ENCODE assay signal across 9 cellular contexts in the genomic region with DNA sequence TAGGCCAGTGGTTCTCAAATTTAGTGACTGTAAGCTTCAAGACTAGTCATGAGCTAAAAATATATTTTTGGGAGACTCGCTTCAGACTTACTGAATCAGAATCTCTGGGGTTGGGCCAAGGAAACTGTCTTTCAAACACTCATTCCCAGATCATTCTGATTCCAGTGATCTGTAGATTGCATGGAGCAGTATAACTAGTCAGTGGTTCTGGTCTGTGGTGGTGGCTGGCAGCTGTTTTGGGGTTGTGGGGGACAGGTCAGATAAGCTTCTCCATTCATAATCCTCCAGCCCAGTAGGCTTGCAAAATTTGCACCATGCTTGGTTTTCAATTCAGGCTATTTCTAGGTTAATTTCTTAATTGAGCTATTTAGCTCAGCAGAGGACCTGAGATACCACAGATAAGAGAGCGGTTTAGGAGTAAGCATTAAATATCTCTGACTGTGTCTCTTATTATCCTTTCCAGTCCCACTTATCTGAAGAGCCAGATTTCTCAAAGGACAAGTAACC. TPM values are rescaled to one million over a fixed set of nuclear protein-coding genes. Genes with fewer than 3 reads are reported as not detected.
A peak's percentile ranks its signal among the peaks of the same experiment; 100 is the strongest.
DNase-seq lines count a peak whose midpoint lies in the region; ATAC-seq and TF ChIP-seq lines count a peak whose summit lies in the region.
"Had no signal": no experiment of that assay in that cellular context is flagged by ENCODE, and none has a peak within 500 bp of the region (broad histone marks: within the 10 kb centered on the region; RNA-seq: fewer than 3 reads in every experiment).

No MANE protein-coding gene starts in this region.

- ATAC-seq in GM18868 (IDR thresholded peaks at IDR 0.05; ENCODE audit: unreplicated experiment) = no peak

- H4K91ac ChIP-seq in H9 (ENCODE audit: insufficient read length, low read depth, low read length) = no peak overlapping the region

- WGBS in stomach, 5 donors = 57 to 72% (median 67%) methylated on average over 2 of the region's 2 CpGs
- no CpG with 5 or more reads among the region's 2 CpGs for WGBS in H9 (ENCODE audit: extremely low coverage, insufficient read length, low lambda C conversion rate)

- H3K9me3 ChIP-seq in PC-9 (ENCODE audit: insufficient read depth, low read depth) = no peaks in the 10 kb centered on the region
- H3K9me3 ChIP-seq in stomach = no peaks in the 10 kb centered on the region
- H3K9me3 ChIP-seq in H9 (ENCODE audit: control insufficient read depth, low read depth, low read length) = no peaks in the 10 kb centered on the region

- no peak overlapping the region for H2AK5ac ChIP-seq in H9 (ENCODE audit: insufficient read length, low read length)

- peaks cover 28 to 32% of the 10 kb centered on the region in 2 experiments for H3K4me1 Mint-ChIP-seq in H9

- H2BK12ac ChIP-seq in H9 (ENCODE audit: insufficient read length, low read depth, low read length) = no peak overlapping the region

- H2AFZ ChIP-seq in PC-9 (no peak overlapping the region), H9 (ENCODE audit: low read length) (no peak overlapping the region)

- H3K23me2 ChIP-seq in H9 (ENCODE audit: insufficient read length, low read depth, low read length, poor library complexity, severe bottlenecking) = peaks cover 15% of the 10 kb centered on the region

- no peak overlapping the region for H2BK5ac ChIP-seq in H9 (ENCODE audit: insufficient read length, low read length)

- TF ChIP-seq CTCF in PC-9 (conservative IDR thresholded peaks at IDR 0.05) (no peak), epithelial cell of esophagus (IDR thresholded peaks at IDR 0.05; ENCODE audit: insufficient read depth, low read depth, low read length, missing control alignments) (no peak), stomach (IDR thresholded peaks at IDR 0.05) (no peak), H9 (conservative IDR thresholded peaks at IDR 0.05) (no peak)

- intact Hi-C loops in PC-9 (cut with micrococcal nuclease; ENCODE audit: unreplicated experiment) (loop anchor here (10.0 kb wide), 1 partner anchor 558 kb away; no protein-coding TSS in a partner anchor), stomach (cut with DNase I; ENCODE audit: low total_unique reads) (loop anchor here (10.0 kb wide), 1 partner anchor 202 kb away; no protein-coding TSS in a partner anchor)

- H3K79me1 ChIP-seq in H9 (ENCODE audit: insufficient read depth, low read depth, low read length, poor library complexity, severe bottlenecking) = no peaks in the 10 kb centered on the region

- H3K9me2 ChIP-seq in PC-9 (ENCODE audit: insufficient read depth) = no peaks in the 10 kb centered on the region

- H3K9ac ChIP-seq in H9 (ENCODE audit: extremely low read depth, insufficient read length, low read length) = no peak overlapping the region

- no peak overlapping the region for H3K4ac ChIP-seq in H9 (ENCODE audit: low read depth, low read length)

- POLR2A ChIA-PET in PC-9 (lab: Charles Lee; ENCODE audit: unreplicated experiment) = interaction anchor here (0.6 kb wide), 1 partner anchor 946 kb away, joined by 3 read pairs; no protein-coding TSS in a partner anchor

- TF ChIP-seq POLR2A in stomach (IDR thresholded peaks at IDR 0.05) = no peak

- no peak overlapping the region for H3K4me3 Mint-ChIP-seq in H9

- no peak overlapping the region for H2BK15ac ChIP-seq in H9 (ENCODE audit: low read depth, low read length)

- H3K27me3 ChIP-seq in PC-9 (ENCODE audit: insufficient read depth, low read depth) (no peaks in the 10 kb centered on the region), stomach (no peaks in the 10 kb centered on the region), H9 (ENCODE audit: insufficient read depth, low read length) (no peaks in the 10 kb centered on the region)

- H3K4me1 ChIP-seq in PC-9 (replicated peaks; ENCODE audit: insufficient read depth) (peaks cover 19% of the 10 kb centered on the region), stomach (peaks cover 34 to 47% (median 44%) of the 10 kb centered on the region in 4 donors), H9 (ENCODE audit: insufficient read depth, low read length) (peaks cover 3% of the 10 kb centered on the region; the same call in 1 of the 2 replicates)

- H4K20me1 ChIP-seq in PC-9 (ENCODE audit: insufficient read depth) = peaks cover 3% of the 10 kb centered on the region; the same call in 1 of the 2 replicates
- H4K20me1 ChIP-seq in H9 (ENCODE audit: control insufficient read depth, insufficient read depth, insufficient read length) = no peaks in the 10 kb centered on the region

- no peaks in the 10 kb centered on the region for H3K36me3 ChIP-seq in PC-9 (ENCODE audit: low read depth)
- H3K36me3 ChIP-seq in stomach = no peaks in the 10 kb centered on the region

- no peak overlapping the region for H3K14ac ChIP-seq in H9 (ENCODE audit: insufficient read depth, low read length)

- peak; percentile 53 for DNase-seq in GM04504 (ENCODE audit: low read depth)
- no peak for DNase-seq in PC-9
- DNase-seq in epithelial cell of esophagus (ENCODE audit: low read depth) = peak; percentile 17
- no peak for DNase-seq in stomach
- DNase-seq in HuH-7.5 (ENCODE audit: low spot score) = no peak
- no peak for DNase-seq in KG1 (lab: John Stamatoyannopoulos, UW)
- no peak for DNase-seq in H9
- DNase-seq: activated naive CD4-positive, alpha-beta T cell treated with anti-CD3 and anti-CD28 coated beads, Interleukin-2, amount 50 U/mL, for 16 hours had no signal

- no peak for TF ChIP-seq EP300 in stomach (IDR thresholded peaks at IDR 0.05)

- H3K18ac ChIP-seq in H9 (ENCODE audit: insufficient read length, low read depth, low read length) = no peak overlapping the region

- no peaks in the 10 kb centered on the region for H3K27me3 Mint-ChIP-seq in H9 (ENCODE audit: low read depth)

- no peak overlapping the region for H3K56ac ChIP-seq in H9 (ENCODE audit: insufficient read length, low read depth, low read length)

- CTCF ChIA-PET in PC-9 (lab: Charles Lee) = no interaction called here

- H3K4me2 ChIP-seq in PC-9 (0 out of 2 replicates have a peak overlapping the region, but pooled peaks have one; percentile 8), H9 (ENCODE audit: insufficient read depth, insufficient read length, low read length) (no peak overlapping the region)

- H3K27ac Mint-ChIP-seq in H9 = no peak overlapping the region

- no peak overlapping the region for H4K8ac ChIP-seq in H9 (replicated peaks; ENCODE audit: insufficient read length, low read depth, low read length)

- no peaks in the 10 kb centered on the region for H3K36me3 Mint-ChIP-seq in H9 (ENCODE audit: insufficient read depth in 1 of 3, low read depth in 3 of 3)

- H3K79me2 ChIP-seq in PC-9 (ENCODE audit: low read depth) (peaks cover 7% of the 10 kb centered on the region), H9 (ENCODE audit: insufficient read depth, low read length) (peaks cover 2% of the 10 kb centered on the region; the same call in 1 of the 2 replicates)

- no peak overlapping the region for H3K4me3 ChIP-seq in PC-9
- no peak overlapping the region for H3K4me3 ChIP-seq in epithelial cell of esophagus (ENCODE audit: low read length)
- H3K4me3 ChIP-seq in stomach = no peak overlapping the region

- no peak overlapping the region for H3T11ph ChIP-seq in H9 (ENCODE audit: low read length)

- H3F3A ChIP-seq in PC-9 (ENCODE audit: insufficient read depth, low read depth) = peaks cover 22% of the 10 kb centered on the region; the same call in 1 of the 2 replicates

- no peak overlapping the region for H2BK20ac ChIP-seq in H9 (ENCODE audit: low read depth, low read length, poor library complexity, severe bottlenecking)

- no peaks in the 10 kb centered on the region for H3K9me3 Mint-ChIP-seq in H9

- no peak overlapping the region for H3K27ac ChIP-seq in PC-9
- peak overlapping the region; percentile 38 to 100 (median 79) for H3K27ac ChIP-seq in stomach
- no peak overlapping the region for H3K27ac ChIP-seq in H9 (ENCODE audit: insufficient read length, low read depth, low read length)

- no peak overlapping the region for H3K23ac ChIP-seq in H9 (ENCODE audit: insufficient read length, low read depth, low read length)

- no TSS peak for BruUV-seq in PC-9 (replicated peaks; lab: Mats Ljungman, UMichigan)

- no peak overlapping the region for H4K5ac ChIP-seq in H9 (ENCODE audit: insufficient read length, low read depth, low read length)

- H2BK120ac ChIP-seq in H9 (ENCODE audit: low read depth, low read length, poor library complexity, severe bottlenecking) = no peak overlapping the region

RNA-seq across cellular contexts. Expression of a gene that starts 3.8 kb away (rescaled TPM):
- 26.3 and 30.9 TPM in 2 replicates for total RNA-seq in PC-9 (2021)
- 100 to 1,000 TPM in 1 of 5 donors, 10 to 100 TPM in 4; 23.2 to 109 (median 71.0) TPM for total RNA-seq in stomach
- 1 to 10 TPM; 3.7 to 9.5 (median 7.2) TPM for polyA plus RNA-seq in stomach
- 34.2 and 35.4 TPM in 2 replicates for total RNA-seq in H9 (2021)

Comparison
In these comparisons a context has a peak if more than half of its experiments do, and no peak if none do; other contexts are left out.
1. DNase-seq: peak in GM04504 (single experiment) and epithelial cell of esophagus (single experiment); none in PC-9 (0 of 2), stomach (single experiment), HuH-7.5 (single experiment), KG1 (single experiment) and H9 (single experiment).
2. H3K27ac ChIP-seq: peak in stomach (5 of 5); none in PC-9 (single experiment) and H9 (single experiment).